In the genomic region with DNA sequence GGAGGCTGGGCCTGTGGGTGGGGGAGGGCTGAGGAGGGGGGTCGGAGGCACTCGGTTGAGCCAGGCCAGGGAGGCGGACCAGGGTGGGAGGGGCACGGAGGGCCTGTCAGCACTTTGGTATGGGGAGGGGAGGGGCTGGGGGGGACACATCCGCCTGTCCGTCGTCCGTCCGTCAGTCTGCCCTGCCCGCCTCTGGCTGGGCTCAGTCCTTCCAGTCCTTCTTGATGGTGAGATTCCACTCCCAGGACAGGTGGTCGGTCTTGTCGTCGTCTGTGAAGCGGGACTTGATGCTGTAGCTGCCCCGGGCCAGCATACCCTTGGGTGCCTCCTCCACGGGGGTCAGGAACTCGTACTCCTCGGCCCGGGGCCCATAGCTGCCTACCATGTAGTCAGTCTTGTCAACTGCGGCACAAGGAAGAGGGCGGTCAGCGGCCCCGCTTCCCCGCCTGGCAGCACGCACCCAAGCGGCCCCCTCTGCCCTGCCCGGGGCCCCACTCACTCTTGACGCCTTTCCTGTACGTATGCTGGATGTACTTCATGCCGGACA, we compare ENCODE assay signal across 6 cellular contexts. TPM values are rescaled to one million over a fixed set of nuclear protein-coding genes. Genes with fewer than 3 reads are reported as not detected.
DNase-seq lines count a peak whose midpoint lies in the region; ATAC-seq, FAIRE-seq and TF ChIP-seq lines count a peak whose summit lies in the region.

No MANE protein-coding gene starts in this region.

- no peaks in the 10 kb centered on the region for H3K9me3 Mint-ChIP-seq in Calu3 (ENCODE audit: low read depth, unreplicated experiment)

- no TSS peak for BruUV-seq in Calu3 (replicated peaks; lab: Mats Ljungman, UMichigan)

- intact Hi-C loops in Calu3 (cut with micrococcal nuclease; ENCODE audit: unreplicated experiment) = no loop called here
- intact Hi-C loops in left cardiac atrium (cut with DNase I) = no loop called here

- TF ChIP-seq CTCF in Calu3 (IDR thresholded peaks at IDR 0.05; ENCODE audit: unreplicated experiment) = no peak

- no peak for DNase-seq in Calu3
- DNase-seq in RPMI7951 (ENCODE audit: low read depth) = peak; percentile 69
- peak; percentile 70 for DNase-seq in left cardiac atrium
- peak; percentile 92 for DNase-seq in urothelium cell line (ENCODE audit: low spot score)
- no peak for DNase-seq in NCI-H2107 treated with DMSO at 0.1 percent for 48 hours (lab: John Stamatoyannopoulos, UW; ENCODE audit: unreplicated experiment)
- DNase-seq in hypothalamus (lab: John Stamatoyannopoulos, UW) = no peak

- peak; percentile 83 for FAIRE-seq in urothelium cell line (lab: Jason Lieb, UNC)

- ATAC-seq in left cardiac atrium = peak in 1 of 2 donors; percentile 23

- peak overlapping the region; percentile 90 for H3K27ac Mint-ChIP-seq in Calu3 (ENCODE audit: unreplicated experiment)

- peaks cover 94% of the 10 kb centered on the region for H3K36me3 Mint-ChIP-seq in Calu3 (ENCODE audit: insufficient read depth, unreplicated experiment)

- peak overlapping the region; percentile 75 for H3K4me3 Mint-ChIP-seq in Calu3 (ENCODE audit: low read depth, unreplicated experiment)

- CTCF ChIA-PET in Calu3 (lab: Charles Lee) = no interaction called here

- H3K4me1 Mint-ChIP-seq in Calu3 (ENCODE audit: low read depth, unreplicated experiment) = peaks cover 21% of the 10 kb centered on the region

- H3K27me3 Mint-ChIP-seq in Calu3 (ENCODE audit: unreplicated experiment) = no peaks in the 10 kb centered on the region

RNA-seq across cellular contexts. Expression of a gene that starts 2.4 kb away (rescaled TPM):
- total RNA-seq in Calu3 (2022) = 273 and 288 TPM in 2 replicates
- 137 and 170 TPM in 2 replicates for total RNA-seq in RPMI7951 (2014; rRNA removed; shearing (Covaris generic))
- 100 to 1,000 TPM; 168 to 252 TPM for total RNA-seq in left cardiac atrium

RNA-seq across cellular contexts. Expression of a gene that starts 8.4 kb away (rescaled TPM):
- 750 and 777 TPM in 2 replicates for total RNA-seq in Calu3 (2022)
- 666 and 757 TPM in 2 replicates for total RNA-seq in RPMI7951 (2014; rRNA removed; shearing (Covaris generic))
- 100 to 1,000 TPM; 403 to 414 TPM for total RNA-seq in left cardiac atrium

RNA-seq across cellular contexts. Expression of a gene that starts 22.6 kb away (rescaled TPM):
- total RNA-seq in Calu3 (2022) = 118 and 122 TPM in 2 replicates
- total RNA-seq in RPMI7951 (2014; rRNA removed; shearing (Covaris generic)) = 159 and 274 TPM in 2 replicates
- 10 to 100 TPM; 33.7 to 45.2 TPM for total RNA-seq in left cardiac atrium

RNA-seq across cellular contexts. Expression of a gene that starts 22.8 kb away (rescaled TPM):
- total RNA-seq in Calu3 (2022) = 110 and 113 TPM in 2 replicates
- 241 and 342 TPM in 2 replicates for total RNA-seq in RPMI7951 (2014; rRNA removed; shearing (Covaris generic))
- total RNA-seq in left cardiac atrium = 100 to 1,000 TPM; 133 to 155 TPM

RNA-seq across cellular contexts. Expression of a gene that starts 33.3 kb away (rescaled TPM):
- total RNA-seq in Calu3 (2022) = 0.27 and 0.47 TPM in 2 replicates
- total RNA-seq in RPMI7951 (2014; rRNA removed; shearing (Covaris generic)) = 3.7 and 3.9 TPM in 2 replicates
- under 1 TPM; 0.21 to 0.24 TPM for total RNA-seq in left cardiac atrium

Comparison
In these comparisons a context has a peak if more than half of its experiments do, and no peak if none do; other contexts are left out.
1. DNase-seq: peak in RPMI7951 (single experiment), left cardiac atrium (single experiment) and urothelium cell line (single experiment); none in Calu3 (single experiment), NCI-H2107 treated with DMSO at 0.1 percent for 48 hours (single experiment) and hypothalamus (0 of 51).